8 cellular contexts compared by ENCODE assay signal in the genomic region with DNA sequence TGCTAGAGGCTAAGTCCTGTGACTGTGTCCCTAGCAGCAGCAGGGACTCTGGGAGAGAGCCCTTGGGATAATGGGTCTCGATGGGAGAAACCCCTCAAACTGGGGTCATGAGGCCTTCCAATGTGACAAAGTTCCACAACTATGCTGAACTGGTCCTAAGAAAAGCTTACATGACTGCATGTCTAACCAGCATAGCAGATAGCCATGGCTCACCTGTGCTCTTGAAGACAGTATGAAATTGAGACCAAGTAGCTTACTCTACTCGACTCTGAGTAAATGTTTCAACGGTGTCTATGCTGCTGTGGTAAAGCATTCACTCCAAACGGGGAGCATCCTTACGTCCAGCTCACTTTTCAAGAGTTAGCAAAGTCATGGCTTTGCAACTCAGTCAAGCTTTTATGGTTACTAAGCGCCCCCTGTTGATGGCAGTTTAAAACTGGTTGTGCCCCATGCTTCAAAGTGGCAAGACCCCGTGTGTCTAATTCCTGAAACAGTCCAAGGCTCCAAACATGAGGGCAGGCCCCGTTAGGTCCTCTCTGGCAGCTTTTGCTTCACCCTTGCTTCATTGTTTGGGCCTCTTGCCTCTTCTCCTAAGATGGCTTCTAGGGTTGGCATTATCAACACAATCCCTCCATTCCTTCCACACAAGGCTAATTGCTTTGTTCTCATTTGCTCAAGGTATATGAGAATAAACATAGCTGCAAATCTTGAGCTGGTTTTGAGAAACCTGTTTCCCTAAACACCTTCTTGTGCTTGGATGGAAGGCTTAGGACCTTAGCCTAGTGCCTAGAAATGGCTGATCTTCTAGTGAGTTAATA. TPM values are rescaled to one million over a fixed set of nuclear protein-coding genes. Genes with fewer than 3 reads are reported as not detected.
A peak's percentile ranks its signal among the peaks of the same experiment; 100 is the strongest.
DNase-seq lines count a peak whose midpoint lies in the region; ATAC-seq, FAIRE-seq and TF ChIP-seq lines count a peak whose summit lies in the region.

No MANE protein-coding gene starts in this region.

- H2AFZ ChIP-seq in endothelial cell of umbilical vein (ENCODE audit: low read depth, low read length) = no peak overlapping the region

- no peak overlapping the region for H3K4me3 ChIP-seq in endothelial cell of umbilical vein (replicated peaks in 1 of 3; ENCODE audit: insufficient read depth in 1 of 3, low read depth in 1 of 3, low read length in 3 of 3)
- no peak overlapping the region for H3K4me3 ChIP-seq in mucosa of descending colon

- no peaks in the 10 kb centered on the region for H3K9me1 ChIP-seq in endothelial cell of umbilical vein (replicated peaks; ENCODE audit: control insufficient read depth, extremely low read depth, insufficient read depth, low read length)

- DNase-seq in SIG-M5 treated with dmso at 0.1 percent for 504 hours (lab: John Stamatoyannopoulos, UW; ENCODE audit: unreplicated experiment) (peak; percentile 70), SIG-M5 (lab: John Stamatoyannopoulos, UW) (no peak), NCI-H748 (lab: John Stamatoyannopoulos, UW; ENCODE audit: unreplicated experiment) (peak; percentile 65), endothelial cell of umbilical vein (ENCODE audit: low read depth, low spot score) (peak; percentile 77), mucosa of descending colon (peak in 2 of 3 donors; percentile 29 to 80)
- DNase-seq in activated CD8-positive, alpha-beta memory T cell treated with anti-CD3 and anti-CD28 coated beads for 48 hours (ENCODE audit: low read depth in 2 of 3, low spot score in 2 of 3) = peak in 2 of 3 experiments; percentile 6 to 12
- DNase-seq in stimulated activated CD8-positive, alpha-beta memory T cell treated with anti-CD3 and anti-CD28 coated beads, Interleukin-7, amount 100 ng/mL, for 1 hour (ENCODE audit: low read depth in 2 of 2) = peak; percentile 31 to 48

- FAIRE-seq in endothelial cell of umbilical vein (lab: Jason Lieb, UNC) = peak; percentile 86

- H3K9me3 ChIP-seq in endothelial cell of umbilical vein (replicated peaks; ENCODE audit: control insufficient read depth, insufficient read depth, low read length) (no peaks in the 10 kb centered on the region), mucosa of descending colon (no peaks in the 10 kb centered on the region)

- BruUV-seq in endothelial cell of umbilical vein (replicated peaks; lab: Mats Ljungman, UMichigan) = no TSS peak

- ATAC-seq in HG03039 (IDR thresholded peaks at IDR 0.05; ENCODE audit: unreplicated experiment) = peak; percentile 52
- ATAC-seq in mucosa of descending colon = peak; percentile 67

- H3K4me1 ChIP-seq in endothelial cell of umbilical vein (ENCODE audit: control insufficient read depth, extremely low read depth, insufficient read depth, low read length) (no peaks in the 10 kb centered on the region), mucosa of descending colon (ENCODE audit: low read depth) (no peaks in the 10 kb centered on the region)

- H3K27me3 ChIP-seq in endothelial cell of umbilical vein (ENCODE audit: control insufficient read depth in 2 of 2, insufficient read depth in 2 of 2, low read length in 2 of 2) = peaks cover 58 to 63% of the 10 kb centered on the region in 2 experiments

- H3K4me2 ChIP-seq in endothelial cell of umbilical vein (ENCODE audit: insufficient read depth, low read length) = no peak overlapping the region

- dilution Hi-C loops in endothelial cell of umbilical vein (cut with MboI; ENCODE audit: extremely low pct_ligation_motif_present, low sequenced_read_pairs) = no loop called here

- no peaks in the 10 kb centered on the region for H3K36me3 ChIP-seq in endothelial cell of umbilical vein (ENCODE audit: control insufficient read depth in 2 of 2, extremely low read depth in 1 of 2, insufficient read depth in 2 of 2, low read length in 2 of 2)
- H3K36me3 ChIP-seq in mucosa of descending colon (ENCODE audit: low read depth) = no peaks in the 10 kb centered on the region

- POLR2A ChIA-PET in endothelial cell of umbilical vein (lab: Charles Lee) = interaction anchor here (0.6 kb wide), 1 partner anchor 147 kb away, joined by 3 read pairs; no protein-coding TSS in a partner anchor

- H4K20me1 ChIP-seq in endothelial cell of umbilical vein (replicated peaks; ENCODE audit: control insufficient read depth, extremely low read depth, insufficient read depth, low read length) = no peaks in the 10 kb centered on the region

- CTCF ChIA-PET in endothelial cell of umbilical vein (lab: Charles Lee) = interaction anchor here (0.6 to 5.9 kb wide), 77 partner anchors 9 to 1003 kb away, joined by 3 to 171 read pairs (median 5); a partner anchor contains a TSS

- no peak overlapping the region for H3K27ac ChIP-seq in endothelial cell of umbilical vein (ENCODE audit: insufficient read depth, low read depth, low read length)

- TF ChIP-seq POLR2A in endothelial cell of umbilical vein (IDR thresholded peaks at IDR 0.05; ENCODE audit: low read depth, low read length) = no peak

- intact Hi-C loops in endothelial cell of umbilical vein (cut with micrococcal nuclease) = loop anchor here (1.0 to 5.0 kb wide), 8 partner anchors 45 to 692 kb away; no protein-coding TSS in a partner anchor
- intact Hi-C loops in mucosa of descending colon (cut with DNase I, micrococcal nuclease) = loop anchor here (2.0 to 10.0 kb wide), 3 partner anchors 109 to 151 kb away; no protein-coding TSS in a partner anchor

- no peak overlapping the region for H3K9ac ChIP-seq in endothelial cell of umbilical vein (replicated peaks; ENCODE audit: extremely low read depth, insufficient read depth, low read length)

- TF ChIP-seq CTCF in endothelial cell of umbilical vein (IDR thresholded peaks at IDR 0.05; ENCODE audit: extremely low read depth in 1 of 2, insufficient read depth in 1 of 2, low read depth in 1 of 2, low read length in 2 of 2) (peak; percentile 70 to 77), mucosa of descending colon (IDR thresholded peaks at IDR 0.05) (peak; percentile 24)

- no peaks in the 10 kb centered on the region for H3K79me2 ChIP-seq in endothelial cell of umbilical vein (ENCODE audit: control insufficient read depth, insufficient read depth, low read length)

TF ChIP-seq in endothelial cell of umbilical vein, 7 proteins besides CTCF, POLR2A, EP300 and RAD21:
- no peak for TF ChIP-seq MYC (IDR thresholded peaks at IDR 0.05; ENCODE audit: low read depth, low read length)
- TF ChIP-seq POLR2AphosphoS5 (IDR thresholded peaks at IDR 0.05; ENCODE audit: insufficient read depth, low read depth, low read length) = no peak
- TF ChIP-seq GATA2 (IDR thresholded peaks at IDR 0.05; ENCODE audit: insufficient read depth, insufficient read length, low read depth, low read length) = no peak
- no peak for TF ChIP-seq FOS (IDR thresholded peaks at IDR 0.05; ENCODE audit: borderline replicate concordance, insufficient read depth, low read length)
- TF ChIP-seq, protein P1, sequence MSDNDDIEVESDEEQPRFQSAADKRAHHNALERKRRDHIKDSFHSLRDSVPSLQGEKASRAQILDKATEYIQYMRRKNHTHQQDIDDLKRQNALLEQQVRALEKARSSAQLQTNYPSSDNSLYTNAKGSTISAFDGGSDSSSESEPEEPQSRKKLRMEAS (IDR thresholded peaks at IDR 0.05; ENCODE audit: insufficient read depth, insufficient read length) = no peak
- no peak for TF ChIP-seq EZH2 (IDR thresholded peaks at IDR 0.05; ENCODE audit: borderline replicate concordance, low read depth, low read length, severe bottlenecking)
- no peak for TF ChIP-seq JUN (IDR thresholded peaks at IDR 0.05; ENCODE audit: borderline replicate concordance, insufficient read depth, insufficient read length, low read depth)

RNA-seq across cellular contexts. Expression of a gene that starts 46.6 kb away (rescaled TPM):
- total RNA-seq in endothelial cell of umbilical vein (28.3 and 31.9 TPM in 2 replicates), mucosa of descending colon (10 to 100 TPM; 36.1 to 86.5 (median 64.8) TPM)
- 4.9 and 7.9 TPM in 2 replicates for polyA plus RNA-seq in endothelial cell of umbilical vein
- 9.1 and 11.4 TPM in 2 replicates for polyA plus RNA-seq in endothelial cell of umbilical vein (2011; cell fraction: cytosol; rRNA removed)
- polyA plus RNA-seq in endothelial cell of umbilical vein (2011; cell fraction: nucleus; rRNA removed) = 22.4 and 24.8 TPM in 2 replicates
- 21.0 and 23.7 TPM in 2 replicates for polyA plus RNA-seq in endothelial cell of umbilical vein (2012)
- polyA minus RNA-seq in endothelial cell of umbilical vein = 10.5 and 11.1 TPM in 2 replicates
- 6.8 TPM for polyA minus RNA-seq in endothelial cell of umbilical vein (2011; cell fraction: cytosol; rRNA and poly(A)+ RNA removed)
- polyA minus RNA-seq in endothelial cell of umbilical vein (2011; cell fraction: nucleus; rRNA and poly(A)+ RNA removed) = 15.0 and 21.4 TPM in 2 replicates
